Comparison of ENCODE assay signal across 2 cellular contexts in the genomic region with DNA sequence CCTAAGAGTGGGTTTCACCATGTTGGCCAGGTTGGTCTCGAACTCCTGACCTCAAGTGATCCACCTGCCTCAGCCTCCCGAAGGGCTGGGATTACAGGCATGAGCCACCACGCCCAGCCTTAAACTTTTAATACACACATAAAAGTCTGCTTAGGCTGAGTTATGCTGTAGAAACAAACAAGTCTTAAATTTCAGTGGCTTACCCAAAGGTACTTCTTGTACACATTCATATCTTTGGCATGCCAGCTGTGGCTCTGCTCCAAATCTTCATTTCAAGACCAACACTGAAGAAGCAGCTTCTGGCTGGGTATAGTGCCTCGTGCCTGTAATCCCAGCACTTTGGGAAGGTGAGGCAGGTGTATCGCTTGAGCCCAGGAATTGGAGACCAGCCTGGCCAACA.
TF ChIP-seq lines count a peak whose summit lies in the region.

No MANE protein-coding gene starts in this region.

TF ChIP-seq in IMR-90, 13 proteins besides CTCF, POLR2A, EP300 and RAD21:
- TF ChIP-seq RCOR1 (IDR thresholded peaks at IDR 0.05; ENCODE audit: insufficient replicate concordance, low read length), result no peak
- TF ChIP-seq CEBPB (IDR thresholded peaks at IDR 0.05; ENCODE audit: low read depth, low read length), result no peak
- TF ChIP-seq SMC3 (IDR thresholded peaks at IDR 0.05; ENCODE audit: low read depth, low read length), result no peak
- TF ChIP-seq, protein P1, sequence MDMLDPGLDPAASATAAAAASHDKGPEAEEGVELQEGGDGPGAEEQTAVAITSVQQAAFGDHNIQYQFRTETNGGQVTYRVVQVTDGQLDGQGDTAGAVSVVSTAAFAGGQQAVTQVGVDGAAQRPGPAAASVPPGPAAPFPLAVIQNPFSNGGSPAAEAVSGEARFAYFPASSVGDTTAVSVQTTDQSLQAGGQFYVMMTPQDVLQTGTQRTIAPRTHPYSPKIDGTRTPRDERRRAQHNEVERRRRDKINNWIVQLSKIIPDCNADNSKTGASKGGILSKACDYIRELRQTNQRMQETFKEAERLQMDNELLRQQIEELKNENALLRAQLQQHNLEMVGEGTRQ (IDR thresholded peaks at IDR 0.05; ENCODE audit: low read depth, low read length), result no peak
- no peak for TF ChIP-seq MXI1 (IDR thresholded peaks at IDR 0.05; ENCODE audit: borderline replicate concordance, low read depth, low read length)
- no peak for TF ChIP-seq MAFK (IDR thresholded peaks at IDR 0.05; ENCODE audit: low read depth, low read length)
- TF ChIP-seq BHLHE40 (IDR thresholded peaks at IDR 0.05; ENCODE audit: low read depth, low read length), result no peak
- no peak for TF ChIP-seq CHD1 (IDR thresholded peaks at IDR 0.05; ENCODE audit: low read depth, low read length)
- no peak for TF ChIP-seq FOS (IDR thresholded peaks at IDR 0.05; ENCODE audit: low read depth, low read length)
- no peak for TF ChIP-seq MAZ (IDR thresholded peaks at IDR 0.05; ENCODE audit: borderline replicate concordance, low read depth, low read length)
- TF ChIP-seq, protein P2, sequence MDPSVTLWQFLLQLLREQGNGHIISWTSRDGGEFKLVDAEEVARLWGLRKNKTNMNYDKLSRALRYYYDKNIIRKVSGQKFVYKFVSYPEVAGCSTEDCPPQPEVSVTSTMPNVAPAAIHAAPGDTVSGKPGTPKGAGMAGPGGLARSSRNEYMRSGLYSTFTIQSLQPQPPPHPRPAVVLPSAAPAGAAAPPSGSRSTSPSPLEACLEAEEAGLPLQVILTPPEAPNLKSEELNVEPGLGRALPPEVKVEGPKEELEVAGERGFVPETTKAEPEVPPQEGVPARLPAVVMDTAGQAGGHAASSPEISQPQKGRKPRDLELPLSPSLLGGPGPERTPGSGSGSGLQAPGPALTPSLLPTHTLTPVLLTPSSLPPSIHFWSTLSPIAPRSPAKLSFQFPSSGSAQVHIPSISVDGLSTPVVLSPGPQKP (IDR thresholded peaks at IDR 0.05; ENCODE audit: borderline replicate concordance, low read depth, low read length), result no peak
- TF ChIP-seq NFE2L2 (IDR thresholded peaks at IDR 0.05; ENCODE audit: low read depth, low read length), result no peak
- no peak for TF ChIP-seq RFX5 (IDR thresholded peaks at IDR 0.05; ENCODE audit: low read depth, low read length)

TF ChIP-seq in K562, 482 proteins besides CTCF, POLR2A, EP300 and RAD21:
- TF ChIP-seq GABPB1 (CRISPR knock-in tag; IDR thresholded peaks at IDR 0.05) (no peak), SP2 (IDR thresholded peaks at IDR 0.05; ENCODE audit: extremely low read depth, low read depth, low read length, poor library complexity, severe bottlenecking) (no peak), FOSL1 (tag; conservative IDR thresholded peaks at IDR 0.05) (no peak), ZNF324 (CRISPR knock-in tag; IDR thresholded peaks at IDR 0.05) (no peak), ETS2 (tag; IDR thresholded peaks at IDR 0.05; ENCODE audit: borderline replicate concordance, poor library complexity, severe bottlenecking) (no peak), ZNF79 (CRISPR knock-in tag; IDR thresholded peaks at IDR 0.05; ENCODE audit: low read depth) (no peak)
- TF ChIP-seq, protein P3, sequence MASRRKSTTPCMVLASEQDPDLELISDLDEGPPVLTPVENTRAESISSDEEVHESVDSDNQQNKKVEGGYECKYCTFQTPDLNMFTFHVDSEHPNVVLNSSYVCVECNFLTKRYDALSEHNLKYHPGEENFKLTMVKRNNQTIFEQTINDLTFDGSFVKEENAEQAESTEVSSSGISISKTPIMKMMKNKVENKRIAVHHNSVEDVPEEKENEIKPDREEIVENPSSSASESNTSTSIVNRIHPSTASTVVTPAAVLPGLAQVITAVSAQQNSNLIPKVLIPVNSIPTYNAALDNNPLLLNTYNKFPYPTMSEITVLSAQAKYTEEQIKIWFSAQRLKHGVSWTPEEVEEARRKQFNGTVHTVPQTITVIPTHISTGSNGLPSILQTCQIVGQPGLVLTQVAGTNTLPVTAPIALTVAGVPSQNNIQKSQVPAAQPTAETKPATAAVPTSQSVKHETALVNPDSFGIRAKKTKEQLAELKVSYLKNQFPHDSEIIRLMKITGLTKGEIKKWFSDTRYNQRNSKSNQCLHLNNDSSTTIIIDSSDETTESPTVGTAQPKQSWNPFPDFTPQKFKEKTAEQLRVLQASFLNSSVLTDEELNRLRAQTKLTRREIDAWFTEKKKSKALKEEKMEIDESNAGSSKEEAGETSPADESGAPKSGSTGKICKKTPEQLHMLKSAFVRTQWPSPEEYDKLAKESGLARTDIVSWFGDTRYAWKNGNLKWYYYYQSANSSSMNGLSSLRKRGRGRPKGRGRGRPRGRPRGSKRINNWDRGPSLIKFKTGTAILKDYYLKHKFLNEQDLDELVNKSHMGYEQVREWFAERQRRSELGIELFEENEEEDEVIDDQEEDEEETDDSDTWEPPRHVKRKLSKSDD (conservative IDR thresholded peaks at IDR 0.05; ENCODE audit: low read length), result no peak
- TF ChIP-seq, protein P4, sequence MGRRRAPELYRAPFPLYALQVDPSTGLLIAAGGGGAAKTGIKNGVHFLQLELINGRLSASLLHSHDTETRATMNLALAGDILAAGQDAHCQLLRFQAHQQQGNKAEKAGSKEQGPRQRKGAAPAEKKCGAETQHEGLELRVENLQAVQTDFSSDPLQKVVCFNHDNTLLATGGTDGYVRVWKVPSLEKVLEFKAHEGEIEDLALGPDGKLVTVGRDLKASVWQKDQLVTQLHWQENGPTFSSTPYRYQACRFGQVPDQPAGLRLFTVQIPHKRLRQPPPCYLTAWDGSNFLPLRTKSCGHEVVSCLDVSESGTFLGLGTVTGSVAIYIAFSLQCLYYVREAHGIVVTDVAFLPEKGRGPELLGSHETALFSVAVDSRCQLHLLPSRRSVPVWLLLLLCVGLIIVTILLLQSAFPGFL (CRISPR knock-in tag; IDR thresholded peaks at IDR 0.05), result no peak
